ENCODE assay signal across 34 cellular contexts in genomic region chr20:19361801-19362200, GRCh38.
"Had no signal": no experiment of that assay in that cellular context is flagged by ENCODE, and none has a peak within 500 bp of the region (broad histone marks: within the 10 kb centered on the region; RNA-seq: fewer than 3 reads in every experiment).

No MANE protein-coding gene starts in this region.

- H3K9me3 Mint-ChIP-seq: activated B cell treated with CpG ODN at 0.5 μM for 24 hours; activated CD4-positive, alpha-beta T cell treated with anti-CD3 and anti-CD28 coated beads, Interleukin-2, amount 10 ng/mL, durations not matched to agents 24 days and 14 days; activated CD8-positive, alpha-beta T cell treated with anti-CD3 and anti-CD28 coated beads for 36 hours; activated naive CD4-positive, alpha-beta T cell treated with anti-CD3 and anti-CD28 coated beads for 36 hours; activated naive CD8-positive, alpha-beta T cell treated with anti-CD3 and anti-CD28 coated beads for 36 hours; activated T-cell treated with anti-CD3 and anti-CD28 coated beads, Interleukin-2, amount 50 U/mL, for 4 hours; activated T-helper 1 cell treated with anti-CD3 and anti-CD28 coated beads, Interleukin-12 subunit alpha, Interleukin-12 subunit beta, Interleukin-2, Interleukin-4 antibody, amounts not matched to agents 30 ng/mL and 10 ng/mL and 1 ng/mL, durations not matched to agents 14 hours and 24 hours and 36 hours; T-helper 1 cell treated with Interleukin-12 subunit alpha and Interleukin-12 subunit beta and Interleukin-4 antibody, amounts not matched to agents 30 μg/mL and 1 μg/mL, for 36 hours had no signal

- H3K27ac ChIP-seq: adrenal gland, body of pancreas, brain microvascular endothelial cell, breast epithelium, VCaP had no signal

- H3K27ac Mint-ChIP-seq: activated B cell treated with CpG ODN at 0.5 μM for 24 hours; activated CD4-positive, alpha-beta memory T cell treated with anti-CD3 and anti-CD28 coated beads for 36 hours; activated CD4-positive, alpha-beta T cell treated with anti-CD3 and anti-CD28 coated beads, Interleukin-2, amount 10 ng/mL, durations not matched to agents 24 days and 14 days; activated CD8-positive, alpha-beta T cell treated with anti-CD3 and anti-CD28 coated beads for 36 hours; activated naive CD4-positive, alpha-beta T cell treated with anti-CD3 and anti-CD28 coated beads for 36 hours; activated naive CD4-positive, alpha-beta T cell treated with anti-CD3 and anti-CD28 coated beads, Interleukin-2, amount 50 U/mL, for 72 hours; activated naive CD8-positive, alpha-beta T cell treated with anti-CD3 and anti-CD28 coated beads for 36 hours; activated T-cell treated with anti-CD3 and anti-CD28 coated beads, Interleukin-2, amount 50 U/mL, for 72 hours; activated T-helper 1 cell treated with anti-CD3 and anti-CD28 coated beads, Interleukin-12 subunit alpha, Interleukin-12 subunit beta, Interleukin-2, Interleukin-4 antibody, amounts not matched to agents 30 ng/mL and 10 ng/mL and 1 ng/mL, durations not matched to agents 14 hours and 24 hours and 36 hours; activated T-helper 17 cell treated with anti-CD3 and anti-CD28 coated beads, Interleukin-2, amount 50 U/mL, for 72 hours; T-helper 1 cell treated with Interleukin-12 subunit alpha and Interleukin-12 subunit beta and Interleukin-4 antibody, amounts not matched to agents 30 μg/mL and 1 μg/mL, for 36 hours; T-helper 2 cell treated with Interferon-gamma antibody and Interleukin-4, amounts not matched to agents 5 μg/mL and 100 μg/mL, for 36 hours had no signal

- H3K27me3 Mint-ChIP-seq: activated CD4-positive, alpha-beta memory T cell treated with anti-CD3 and anti-CD28 coated beads for 36 hours; activated CD4-positive, alpha-beta T cell treated with anti-CD3 and anti-CD28 coated beads, Interleukin-2, amount 10 ng/mL, durations not matched to agents 24 days and 14 days; activated CD8-positive, alpha-beta T cell treated with anti-CD3 and anti-CD28 coated beads for 36 hours; activated naive CD8-positive, alpha-beta T cell treated with anti-CD3 and anti-CD28 coated beads for 36 hours had no signal

- H3K4me1 Mint-ChIP-seq: activated B cell treated with CpG ODN at 0.5 μM for 24 hours; activated CD4-positive, alpha-beta T cell treated with anti-CD3 and anti-CD28 coated beads, Interleukin-2, amount 10 ng/mL, durations not matched to agents 24 days and 14 days; activated naive CD8-positive, alpha-beta T cell treated with anti-CD3 and anti-CD28 coated beads for 36 hours; activated T-helper 17 cell treated with anti-CD3 and anti-CD28 coated beads, Interleukin-2, amount 50 U/mL, for 72 hours had no signal

- H3K36me3 Mint-ChIP-seq: activated CD4-positive, alpha-beta memory T cell treated with anti-CD3 and anti-CD28 coated beads for 36 hours; activated naive CD4-positive, alpha-beta T cell treated with anti-CD3 and anti-CD28 coated beads, Interleukin-2, amount 50 U/mL, for 72 hours; activated naive CD8-positive, alpha-beta T cell treated with anti-CD3 and anti-CD28 coated beads for 36 hours had no signal

- H3K4me3 Mint-ChIP-seq: activated B cell treated with CpG ODN at 0.5 μM for 24 hours; activated CD4-positive, alpha-beta memory T cell treated with anti-CD3 and anti-CD28 coated beads for 36 hours; activated CD4-positive, alpha-beta T cell treated with anti-CD3 and anti-CD28 coated beads, Interleukin-2, amount 10 ng/mL, durations not matched to agents 24 days and 14 days; activated CD8-positive, alpha-beta T cell treated with anti-CD3 and anti-CD28 coated beads for 36 hours; activated naive CD4-positive, alpha-beta T cell treated with anti-CD3 and anti-CD28 coated beads for 36 hours; activated naive CD8-positive, alpha-beta T cell treated with anti-CD3 and anti-CD28 coated beads for 36 hours; activated T-cell treated with anti-CD3 and anti-CD28 coated beads, Interleukin-2, amount 50 U/mL, for 4 hours; activated T-cell treated with anti-CD3 and anti-CD28 coated beads, Interleukin-2, amount 50 U/mL, for 72 hours; activated T-helper 1 cell treated with anti-CD3 and anti-CD28 coated beads, Interleukin-12 subunit alpha, Interleukin-12 subunit beta, Interleukin-2, Interleukin-4 antibody, amounts not matched to agents 30 ng/mL and 10 ng/mL and 1 ng/mL, durations not matched to agents 14 hours and 24 hours and 36 hours; activated T-helper 17 cell treated with anti-CD3 and anti-CD28 coated beads, Interleukin-2, amount 50 U/mL, for 72 hours; T-helper 1 cell treated with Interleukin-12 subunit alpha and Interleukin-12 subunit beta and Interleukin-4 antibody, amounts not matched to agents 30 μg/mL and 1 μg/mL, for 36 hours; T-helper 2 cell treated with Interferon-gamma antibody and Interleukin-4, amounts not matched to agents 5 μg/mL and 100 μg/mL, for 36 hours had no signal

- H3K4me3 ChIP-seq: adrenal gland, body of pancreas, breast epithelium had no signal

- H3K36me3 ChIP-seq: adrenal gland, brain microvascular endothelial cell, breast epithelium had no signal

- H3K9me3 ChIP-seq: adrenal gland, body of pancreas, breast epithelium had no signal

- DNase-seq: activated B cell treated with CpG ODN at 0.5 μM for 24 hours; activated CD4-positive, alpha-beta memory T cell treated with anti-CD3 and anti-CD28 coated beads for 36 hours; activated CD4-positive, alpha-beta T cell treated with anti-CD3 and anti-CD28 coated beads for 4 hours; activated CD4-positive, alpha-beta T cell treated with anti-CD3 and anti-CD28 coated beads, Interleukin-2, amount 10 ng/mL, durations not matched to agents 24 days and 14 days; activated CD4-positive, alpha-beta T cell treated with anti-CD3 and anti-CD28 coated beads, Interleukin-2, amount 50 U/mL, for 1 hour; activated CD4-positive, alpha-beta T cell treated with anti-CD3 and anti-CD28 coated beads, Interleukin-2, amount 50 U/mL, for 4 hours; activated CD4-positive, CD25-positive, alpha-beta regulatory T cell treated with anti-CD3 and anti-CD28 coated beads, Interleukin-2, amount 50 U/mL, for 72 hours; activated CD8-positive, alpha-beta memory T cell treated with anti-CD3 and anti-CD28 coated beads, Interleukin-2, amount 50 U/mL, for 4 hours; activated CD8-positive, alpha-beta T cell treated with anti-CD3 and anti-CD28 coated beads for 36 hours; activated effector memory CD4-positive, alpha-beta T cell treated with anti-CD3 and anti-CD28 coated beads, Interleukin-2, amount 50 U/mL, for 16 hours; activated gamma-delta T cell treated with Interleukin-2 at 50 U/mL for 16 hours; activated naive CD4-positive, alpha-beta T cell; activated naive CD4-positive, alpha-beta T cell treated with anti-CD3 and anti-CD28 coated beads for 36 hours; activated naive CD4-positive, alpha-beta T cell treated with anti-CD3 and anti-CD28 coated beads, Interleukin-2, amount 50 U/mL, for 16 hours; activated naive CD8-positive, alpha-beta T cell treated with anti-CD3 and anti-CD28 coated beads for 36 hours; activated T-cell treated with anti-CD3 and anti-CD28 coated beads for 4 hours; activated T-cell treated with anti-CD3 and anti-CD28 coated beads, Interleukin-2, amount 50 U/mL, for 1 hour; activated T-cell treated with anti-CD3 and anti-CD28 coated beads, Interleukin-2, amount 50 U/mL, for 4 hours; activated T-cell treated with anti-CD3 and anti-CD28 coated beads, Interleukin-2, amount 50 U/mL, for 72 hours; adrenal gland; amniotic stem cell; aorta; body of pancreas; brain microvascular endothelial cell; central memory CD4-positive, alpha-beta T cell; T-helper 2 cell; T-helper 9 cell had no signal
